In the genomic region with DNA sequence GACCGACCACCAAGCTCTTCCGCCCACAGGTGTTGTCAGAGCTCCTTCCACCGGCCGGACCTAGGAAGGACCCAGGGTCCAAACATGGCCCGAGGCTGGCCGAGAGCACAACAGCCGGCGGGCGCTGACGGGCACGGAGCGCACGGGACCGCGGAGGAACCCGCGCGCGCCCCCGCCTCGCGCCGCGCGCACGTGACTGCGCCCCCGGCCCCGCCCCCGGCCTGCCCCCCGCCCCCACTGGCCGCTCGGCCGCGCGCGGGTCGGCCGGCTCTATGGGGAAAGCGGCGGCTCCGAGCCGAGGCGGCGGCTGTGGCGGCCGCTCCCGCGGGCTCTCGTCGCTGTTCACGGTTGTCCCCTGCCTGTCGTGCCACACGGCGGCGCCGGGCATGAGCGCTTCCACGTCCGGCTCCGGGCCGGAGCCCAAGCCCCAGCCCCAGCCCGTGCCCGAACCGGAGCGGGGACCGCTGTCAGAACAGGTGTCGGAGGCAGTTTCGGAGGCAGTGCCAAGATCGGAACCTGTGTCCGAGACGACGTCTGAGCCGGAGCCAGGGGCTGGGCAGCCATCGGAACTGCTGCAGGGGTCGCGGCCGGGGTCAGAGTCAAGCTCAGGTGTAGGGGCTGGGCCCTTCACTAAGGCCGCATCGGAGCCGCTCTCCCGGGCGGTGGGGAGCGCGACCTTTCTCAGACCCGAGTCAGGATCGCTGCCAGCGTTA, we compare ENCODE assay signal across 8 cellular contexts. TPM values are rescaled to one million over a fixed set of nuclear protein-coding genes. Genes with fewer than 3 reads are reported as not detected.
A peak's percentile ranks its signal among the peaks of the same experiment; 100 is the strongest.
DNase-seq lines count a peak whose midpoint lies in the region; ATAC-seq and TF ChIP-seq lines count a peak whose summit lies in the region.

OSBP2 (plus strand) TSS at position 237 of the 713 bp plus-strand sequence; CDS start at position 273, 36 bp downstream.

- in situ Hi-C loops in Panc1 (cut with HindIII; ENCODE audit: low pct_unique_long_range_greater_than_20kb, low sequenced_read_pairs): no loop called here

- no peaks in the 10 kb centered on the region for H3K36me3 Mint-ChIP-seq in activated naive CD8-positive, alpha-beta T cell

- ATAC-seq in Panc1 (peak; percentile 78), heart left ventricle (peak; percentile 56 to 82 (median 66)), HG03460 (IDR thresholded peaks at IDR 0.05; ENCODE audit: unreplicated experiment) (no peak)

- H3K4me3 ChIP-seq in Panc1 (ENCODE audit: low read depth in 2 of 2, low read length in 2 of 2) (peak within 1 kb of the TSS; percentile 54 to 65), heart left ventricle (peak within 1 kb of the TSS; percentile 39 to 84 (median 66)), ovary (peak within 1 kb of the TSS; percentile 55)

- H3K27ac ChIP-seq in Panc1 (ENCODE audit: low read length): peak within 1 kb of the TSS; percentile 69
- peak within 1 kb of the TSS in 9 of 12 donors; percentile 25 to 75 (median 53) for H3K27ac ChIP-seq in heart left ventricle
- H3K27ac ChIP-seq in ovary: no peak within 1 kb of the TSS

- no peaks in the 10 kb centered on the region for H3K9me3 ChIP-seq in Panc1 (ENCODE audit: control insufficient read depth, insufficient read depth, low read depth, low read length)
- H3K9me3 ChIP-seq in heart left ventricle: no peaks in the 10 kb centered on the region
- no peaks in the 10 kb centered on the region for H3K9me3 ChIP-seq in ovary

- POLR2A ChIA-PET in Panc1 (lab: Charles Lee): interaction anchor here (0.5 kb wide), 1 partner anchor 60 kb away, joined by 7 read pairs; no protein-coding TSS in a partner anchor

- TF ChIP-seq POLR2A in heart left ventricle (IDR thresholded peaks at IDR 0.05) (no peak), ovary (IDR thresholded peaks at IDR 0.05) (no peak)

- intact Hi-C loops in Panc1 (cut with micrococcal nuclease; ENCODE audit: unreplicated experiment): no loop called here
- intact Hi-C loops in heart left ventricle (cut with DNase I): loop anchor here in 1 of 10 donors (2.0 kb wide), 1 partner anchor 60 kb away; the partner anchor contains the start of gene SLC35E4
- intact Hi-C loops in ovary (cut with DNase I): loop anchor here in 1 of 4 donors (10.0 kb wide), 1 partner anchor 60 kb away; the partner anchor contains the start of gene SLC35E4

- H3K4me1 ChIP-seq in Panc1 (ENCODE audit: control insufficient read depth, insufficient read depth, low read length) (no peaks in the 10 kb centered on the region; the same call in 1 of the 2 replicates), heart left ventricle (peaks cover 0 to 17% (median 8%) of the 10 kb centered on the region in 12 donors), ovary (ENCODE audit: insufficient read depth) (peaks cover 13% of the 10 kb centered on the region)

- TF ChIP-seq EP300 in ovary (IDR thresholded peaks at IDR 0.05): no peak

- 1 to 6% (median 2%) methylated on average over 18 to 88 of the region's 88 CpGs for WGBS in heart left ventricle, 4 donors
- 1% methylated on average over 28 to 87 of the region's 88 CpGs for WGBS in ovary, 3 donors

- H3K4me3 Mint-ChIP-seq in activated naive CD8-positive, alpha-beta T cell: peak within 1 kb of the TSS; percentile 90

- CTCF ChIA-PET in Panc1 (lab: Charles Lee): no interaction called here

- peak within 1 kb of the TSS; percentile 84 for H3K27ac Mint-ChIP-seq in activated naive CD8-positive, alpha-beta T cell

- TF ChIP-seq CTCF in Panc1 (IDR thresholded peaks at IDR 0.05) (no peak), heart left ventricle (IDR thresholded peaks at IDR 0.05) (peak in 1 of 12 donors; percentile 9), ovary (IDR thresholded peaks at IDR 0.05) (no peak)

- peaks cover 3% of the 10 kb centered on the region for H3K27me3 Mint-ChIP-seq in activated naive CD8-positive, alpha-beta T cell

- peaks cover 13% of the 10 kb centered on the region for H3K4me1 Mint-ChIP-seq in activated naive CD8-positive, alpha-beta T cell (ENCODE audit: low read depth)

- H3K27me3 ChIP-seq in Panc1 (ENCODE audit: control insufficient read depth, insufficient read depth, low read length) (no peaks in the 10 kb centered on the region), heart left ventricle (peaks cover 0 to 20% (median 0%) of the 10 kb centered on the region in 9 donors), ovary (no peaks in the 10 kb centered on the region)

- H3K36me3 ChIP-seq in Panc1 (ENCODE audit: control insufficient read depth, insufficient read depth, low read length) (no peaks in the 10 kb centered on the region), heart left ventricle (no peaks in the 10 kb centered on the region), ovary (no peaks in the 10 kb centered on the region)

- no TSS peak for BruUV-seq in Panc1 (replicated peaks; lab: Mats Ljungman, UMichigan)

- DNase-seq in NCI-H146 (lab: John Stamatoyannopoulos, UW) (peak; percentile 52), NCI-H146 treated with DMSO at 0.1 percent for 48 hours (lab: John Stamatoyannopoulos, UW; ENCODE audit: unreplicated experiment) (no peak), Panc1 (ENCODE audit: low read depth, low spot score) (no peak), heart left ventricle (peak in 4 of 5 donors; percentile 22 to 64 (median 42)), ovary (peak; percentile 22 to 56 (median 46)), NCI-H2081 treated with DMSO at 0.1 percent for 48 hours (lab: John Stamatoyannopoulos, UW) (no peak)

- no peaks in the 10 kb centered on the region for H3K9me3 Mint-ChIP-seq in activated naive CD8-positive, alpha-beta T cell (ENCODE audit: low read depth)

RNA-seq across cellular contexts. Expression of gene OSBP2, which starts in this region (rescaled TPM):
- total RNA-seq in Panc1 (2021; ENCODE audit: unreplicated experiment): 4.7 TPM
- polyA plus RNA-seq in Panc1 (2012; ENCODE audit: insufficient read length): 8.6 TPM
- 10 to 100 TPM in 6 of 9 donors, 1 to 10 TPM in 3; 5.2 to 23.5 (median 13.2) TPM for total RNA-seq in heart left ventricle
- polyA plus RNA-seq in heart left ventricle: 1 to 10 TPM; 2.0 to 5.1 TPM
- total RNA-seq in ovary: 1 to 10 TPM; 1.4 to 5.1 (median 1.4) TPM
- 1 to 10 TPM; 1.3 to 3.3 TPM for polyA plus RNA-seq in ovary

Comparison
In these comparisons a context has a peak if more than half of its experiments do, and no peak if none do; other contexts are left out.
1. DNase-seq: peak in NCI-H146 (single experiment), heart left ventricle (4 of 5) and ovary (5 of 5); none in NCI-H146 treated with DMSO at 0.1 percent for 48 hours (single experiment), Panc1 (single experiment) and NCI-H2081 treated with DMSO at 0.1 percent for 48 hours (single experiment).
2. H3K27ac ChIP-seq: peak in Panc1 (single experiment) and heart left ventricle (9 of 12); none in ovary (0 of 2).
3. Peak in every context shown above with its lines, with median percentiles within 50 percentile points of each other: H3K4me3 ChIP-seq.